ENCODE assay signal across 11 cellular contexts in genomic region chr9:4886698-4887097, GRCh38.
DNase-seq lines count a peak whose midpoint lies in the region; ATAC-seq and TF ChIP-seq lines count a peak whose summit lies in the region.
"Had no signal": no experiment of that assay in that cellular context is flagged by ENCODE, and none has a peak within 500 bp of the region (broad histone marks: within the 10 kb centered on the region; RNA-seq: fewer than 3 reads in every experiment).

No MANE protein-coding gene starts in this region.

- H3K27ac Mint-ChIP-seq in activated CD8-positive, alpha-beta T cell treated with anti-CD3 and anti-CD28 coated beads, Interleukin-2, amount 10 ng/mL, durations not matched to agents 7 days and 5 days = no peak overlapping the region
- H3K27ac Mint-ChIP-seq: activated naive CD4-positive, alpha-beta T cell treated with anti-CD3 and anti-CD28 coated beads, Interleukin-2, amount 50 U/mL, for 24 hours had no signal

- no peak overlapping the region for H3K4me3 Mint-ChIP-seq in activated CD8-positive, alpha-beta T cell treated with anti-CD3 and anti-CD28 coated beads, Interleukin-2, amount 10 ng/mL, durations not matched to agents 7 days and 5 days
- H3K4me3 Mint-ChIP-seq: activated naive CD4-positive, alpha-beta T cell treated with anti-CD3 and anti-CD28 coated beads, Interleukin-2, amount 50 U/mL, for 24 hours; CD4-positive, CD25-positive, alpha-beta regulatory T cell had no signal

- peaks cover 0 to 4% of the 10 kb centered on the region in 2 donors for H3K36me3 ChIP-seq in left lung

- H3K36me3 Mint-ChIP-seq in activated CD8-positive, alpha-beta T cell treated with anti-CD3 and anti-CD28 coated beads, Interleukin-2, amount 10 ng/mL, durations not matched to agents 7 days and 5 days (ENCODE audit: low read depth) = peaks cover 2% of the 10 kb centered on the region

- DNase-seq in left lung (no peak), Kasumi-1 (lab: John Stamatoyannopoulos, UW) (no peak), AG20443 (ENCODE audit: low spot score) (no peak), cortex of kidney (lab: John Stamatoyannopoulos, UW) (no peak)
- DNase-seq in activated CD8-positive, alpha-beta T cell treated with anti-CD3 and anti-CD28 coated beads, Interleukin-2, amount 10 ng/mL, durations not matched to agents 7 days and 5 days = no peak
- DNase-seq: CD4-positive, CD25-positive, alpha-beta regulatory T cell had no signal

- H3K4me1 ChIP-seq in left lung = no peaks in the 10 kb centered on the region

- POLR2A ChIA-PET in activated CD8-positive, alpha-beta T cell treated with anti-CD3 and anti-CD28 coated beads, Interleukin-2, amount 10 ng/mL, durations not matched to agents 7 days and 5 days (lab: Charles Lee) = interaction anchor here (0.6 to 0.7 kb wide), 3 partner anchors 25 to 38 kb away, joined by 3 to 6 read pairs (median 3); no protein-coding TSS in a partner anchor

- CTCF ChIA-PET in activated CD8-positive, alpha-beta T cell treated with anti-CD3 and anti-CD28 coated beads, Interleukin-2, amount 10 ng/mL, durations not matched to agents 7 days and 5 days (lab: Charles Lee) = interaction anchor here (1.4 kb wide), 1 partner anchor 23 kb away, joined by 4 read pairs; no protein-coding TSS in a partner anchor

- H3K9me3 ChIP-seq in left lung = no peaks in the 10 kb centered on the region

- ATAC-seq in GM18511 (IDR thresholded peaks at IDR 0.05; ENCODE audit: unreplicated experiment) (peak; percentile 99), GM21529 (IDR thresholded peaks at IDR 0.05; ENCODE audit: unreplicated experiment) (peak; percentile 96), HG03175 (IDR thresholded peaks at IDR 0.05; ENCODE audit: unreplicated experiment) (peak; percentile 97), left lung (peak; percentile 74)
- ATAC-seq in activated CD8-positive, alpha-beta T cell treated with anti-CD3 and anti-CD28 coated beads, Interleukin-2, amount 10 ng/mL, durations not matched to agents 7 days and 5 days = no peak

- no peaks in the 10 kb centered on the region for H3K9me3 Mint-ChIP-seq in activated CD8-positive, alpha-beta T cell treated with anti-CD3 and anti-CD28 coated beads, Interleukin-2, amount 10 ng/mL, durations not matched to agents 7 days and 5 days (ENCODE audit: insufficient read depth)
- H3K9me3 Mint-ChIP-seq: activated naive CD4-positive, alpha-beta T cell treated with anti-CD3 and anti-CD28 coated beads, Interleukin-2, amount 50 U/mL, for 24 hours; CD4-positive, CD25-positive, alpha-beta regulatory T cell had no signal

- no peaks in the 10 kb centered on the region for H3K27me3 Mint-ChIP-seq in activated CD8-positive, alpha-beta T cell treated with anti-CD3 and anti-CD28 coated beads, Interleukin-2, amount 10 ng/mL, durations not matched to agents 7 days and 5 days (ENCODE audit: low read depth)
- H3K27me3 Mint-ChIP-seq: activated naive CD4-positive, alpha-beta T cell treated with anti-CD3 and anti-CD28 coated beads, Interleukin-2, amount 50 U/mL, for 24 hours; CD4-positive, CD25-positive, alpha-beta regulatory T cell had no signal

- intact Hi-C loops in left lung (cut with DNase I) = no loop called here

- peak overlapping the region in 1 of 2 donors; percentile 19 for H3K27ac ChIP-seq in left lung
- H3K27ac ChIP-seq: VCaP had no signal

- no peaks in the 10 kb centered on the region for H3K27me3 ChIP-seq in left lung

- no peak overlapping the region for H3K4me3 ChIP-seq in left lung

- TF ChIP-seq CTCF in left lung (IDR thresholded peaks at IDR 0.05) = no peak

- H3K4me1 Mint-ChIP-seq in activated CD8-positive, alpha-beta T cell treated with anti-CD3 and anti-CD28 coated beads, Interleukin-2, amount 10 ng/mL, durations not matched to agents 7 days and 5 days (ENCODE audit: low read depth) = peaks cover 6% of the 10 kb centered on the region
- H3K4me1 Mint-ChIP-seq: activated naive CD4-positive, alpha-beta T cell treated with anti-CD3 and anti-CD28 coated beads, Interleukin-2, amount 50 U/mL, for 24 hours had no signal
